Comparison of ENCODE assay signal across 10 cellular contexts in the genomic region with DNA sequence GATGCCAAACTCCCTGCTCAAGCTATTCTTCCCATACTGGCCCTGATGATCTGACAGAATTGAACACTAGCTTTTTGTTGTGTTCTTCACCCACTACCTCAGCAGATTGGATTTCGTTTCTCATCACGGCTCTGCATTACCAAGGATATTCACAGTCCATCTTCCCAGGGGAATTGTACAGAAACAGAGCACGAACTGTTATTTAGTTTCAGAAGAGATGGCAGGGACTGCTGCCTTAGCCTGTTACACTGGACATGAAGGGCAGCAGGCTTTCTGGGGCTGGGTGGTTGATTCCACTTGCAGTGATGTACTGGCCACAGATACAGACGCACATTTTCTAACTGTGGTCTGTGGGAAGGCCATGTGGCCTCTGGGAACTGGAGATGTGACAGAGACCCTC.
DNase-seq lines count a peak whose midpoint lies in the region; ATAC-seq, FAIRE-seq and TF ChIP-seq lines count a peak whose summit lies in the region.
"Had no signal": no experiment of that assay in that cellular context is flagged by ENCODE, and none has a peak within 500 bp of the region (broad histone marks: within the 10 kb centered on the region; RNA-seq: fewer than 3 reads in every experiment).

No MANE protein-coding gene starts in this region.

- no peaks in the 10 kb centered on the region for H3F3A ChIP-seq in neural progenitor cell (ENCODE audit: low read depth)

- no peak for TF ChIP-seq CTCF in neural progenitor cell (IDR thresholded peaks at IDR 0.05)

- no peak for DNase-seq in CD8-positive, alpha-beta memory T cell
- DNase-seq in NCI-H2171 treated with DMSO at 0.1 percent for 48 hours (lab: John Stamatoyannopoulos, UW) (peak; percentile 54), neural progenitor cell (ENCODE audit: low spot score) (no peak), HTR-8/SVneo (ENCODE audit: insufficient read length, low spot score) (no peak), putamen (ENCODE audit: low spot score) (no peak), SW 1271 (lab: John Stamatoyannopoulos, UW) (no peak)
- DNase-seq: OCI-M1 had no signal

- H3K9me3 ChIP-seq in CD8-positive, alpha-beta memory T cell (ENCODE audit: low read length): no peaks in the 10 kb centered on the region
- H3K9me3 ChIP-seq in duodenal mucosa (ENCODE audit: control insufficient read depth in 1 of 2, low read length in 2 of 2): no peaks in the 10 kb centered on the region
- H3K9me3 ChIP-seq in neural progenitor cell (ENCODE audit: low read depth): no peaks in the 10 kb centered on the region

- no peak for ATAC-seq in GM18870 (IDR thresholded peaks at IDR 0.05; ENCODE audit: unreplicated experiment)

- H3K4me1 Mint-ChIP-seq in CD8-positive, alpha-beta memory T cell: peaks cover 69 to 79% (median 79%) of the 10 kb centered on the region in 3 donors
- peaks cover 56% of the 10 kb centered on the region for H3K4me1 Mint-ChIP-seq in neural progenitor cell

- CTCF ChIA-PET in CD8-positive, alpha-beta memory T cell (lab: Charles Lee): interaction anchor here (0.9 to 10.1 kb wide), 4 partner anchors 9 to 205 kb away, joined by 3 to 67 read pairs (median 4); no protein-coding TSS in a partner anchor

- peak overlapping the region in 3 of 7 donors; percentile 5 to 37 (median 13) for H3K4me3 Mint-ChIP-seq in CD8-positive, alpha-beta memory T cell
- no peak overlapping the region for H3K4me3 Mint-ChIP-seq in neural progenitor cell

- H3K79me2 ChIP-seq in neural progenitor cell (ENCODE audit: low read depth): no peaks in the 10 kb centered on the region

- peaks cover 0 to 45% (median 16%) of the 10 kb centered on the region in 3 donors for H3K36me3 Mint-ChIP-seq in CD8-positive, alpha-beta memory T cell
- peaks cover 13% of the 10 kb centered on the region for H3K36me3 Mint-ChIP-seq in neural progenitor cell

- H3K9ac ChIP-seq in duodenal mucosa (ENCODE audit: low read depth in 1 of 2, low read length in 2 of 2) (no peak overlapping the region), neural progenitor cell (no peak overlapping the region)

- no peak overlapping the region for H2AFZ ChIP-seq in neural progenitor cell (replicated peaks)

- FAIRE-seq in HTR-8/SVneo (lab: Jason Lieb, UNC): no peak

- H3K4me1 ChIP-seq in CD8-positive, alpha-beta memory T cell (ENCODE audit: insufficient read depth, low read length): peaks cover 79% of the 10 kb centered on the region
- H3K4me1 ChIP-seq in duodenal mucosa (ENCODE audit: control insufficient read depth in 1 of 2, insufficient read depth in 2 of 2, low read length in 2 of 2): peaks cover 44 to 46% of the 10 kb centered on the region in 2 donors
- H3K4me1 ChIP-seq in neural progenitor cell: peaks cover 13% of the 10 kb centered on the region

- H3K27me3 Mint-ChIP-seq in CD8-positive, alpha-beta memory T cell: no peaks in the 10 kb centered on the region
- peaks cover 6% of the 10 kb centered on the region for H3K27me3 Mint-ChIP-seq in neural progenitor cell (ENCODE audit: insufficient read depth, low read depth)

- POLR2A ChIA-PET in CD8-positive, alpha-beta memory T cell (lab: Charles Lee): no interaction called here

- H3K4me3 ChIP-seq in CD8-positive, alpha-beta memory T cell (ENCODE audit: low read length): no peak overlapping the region
- no peak overlapping the region for H3K4me3 ChIP-seq in duodenal mucosa (ENCODE audit: low read depth in 1 of 2, low read length in 2 of 2)
- H3K4me3 ChIP-seq in neural progenitor cell: no peak overlapping the region

- no peaks in the 10 kb centered on the region for H3K9me3 Mint-ChIP-seq in CD8-positive, alpha-beta memory T cell
- no peaks in the 10 kb centered on the region for H3K9me3 Mint-ChIP-seq in neural progenitor cell

- H3K27me3 ChIP-seq in CD8-positive, alpha-beta memory T cell (ENCODE audit: insufficient read depth, low read length, poor library complexity, severe bottlenecking): no peaks in the 10 kb centered on the region
- H3K27me3 ChIP-seq in duodenal mucosa (ENCODE audit: control insufficient read depth in 1 of 2, insufficient read depth in 2 of 2, low read length in 2 of 2): no peaks in the 10 kb centered on the region
- H3K27me3 ChIP-seq in neural progenitor cell: no peaks in the 10 kb centered on the region

- peaks cover 22% of the 10 kb centered on the region for H4K20me1 ChIP-seq in neural progenitor cell (ENCODE audit: low read depth)

- H3K27ac Mint-ChIP-seq in CD8-positive, alpha-beta memory T cell: peak overlapping the region in 7 of 8 donors; percentile 56 to 92 (median 84)
- peak overlapping the region; percentile 53 for H3K27ac Mint-ChIP-seq in neural progenitor cell

- H3K4me2 ChIP-seq in neural progenitor cell: no peak overlapping the region

- H3K36me3 ChIP-seq in CD8-positive, alpha-beta memory T cell (ENCODE audit: insufficient read depth, low read length): no peaks in the 10 kb centered on the region
- H3K36me3 ChIP-seq in duodenal mucosa (ENCODE audit: control insufficient read depth in 1 of 2, insufficient read depth in 2 of 2, low read length in 2 of 2): peaks cover 7 to 25% of the 10 kb centered on the region in 2 donors
- no peaks in the 10 kb centered on the region for H3K36me3 ChIP-seq in neural progenitor cell

- no peak overlapping the region for H3K27ac ChIP-seq in CD8-positive, alpha-beta memory T cell (ENCODE audit: low read depth, low read length)
- peak overlapping the region; percentile 7 for H3K27ac ChIP-seq in duodenal mucosa (ENCODE audit: low read depth, low read length)
- H3K27ac ChIP-seq in neural progenitor cell: no peak overlapping the region
- H3K27ac ChIP-seq: HL-60 had no signal
